ENCODE assay signal across 8 cellular contexts in genomic region chr7:26198781-26199169, GRCh38. TPM values are rescaled to one million over a fixed set of nuclear protein-coding genes. Genes with fewer than 3 reads are reported as not detected.
DNase-seq lines count a peak whose midpoint lies in the region; ATAC-seq and TF ChIP-seq lines count a peak whose summit lies in the region.

No MANE protein-coding gene starts in this region.

- H3K27ac ChIP-seq in AG04450 (ENCODE audit: low read depth, low read length) (no peak overlapping the region), muscle layer of duodenum (ENCODE audit: low read length) (peak overlapping the region; percentile 100)

- peaks cover 43 to 59% (median 44%) of the 10 kb centered on the region in 3 donors for H3K4me1 Mint-ChIP-seq in IgD-negative memory B cell
- peaks cover 47% of the 10 kb centered on the region for H3K4me1 Mint-ChIP-seq in chondrocyte (ENCODE audit: low read depth)

- H3K36me3 Mint-ChIP-seq in IgD-negative memory B cell (peaks cover 18% of the 10 kb centered on the region), chondrocyte (ENCODE audit: low read depth) (peaks cover 51% of the 10 kb centered on the region)

- H3K36me3 ChIP-seq in muscle layer of duodenum (ENCODE audit: control insufficient read depth in 1 of 2, insufficient read depth in 2 of 2, low read length in 2 of 2), result peaks cover 27 to 47% of the 10 kb centered on the region in 2 donors

- CTCF ChIA-PET in AG04450 (lab: Charles Lee), result interaction anchor here (0.7 to 10.3 kb wide), 20 partner anchors 8 to 952 kb away, joined by 3 to 165 read pairs (median 5); partner anchors contain the start of gene NFE2L3

- POLR2A ChIA-PET in AG04450 (lab: Yijun Ruan, JAX), result interaction anchor here (0.6 to 2.1 kb wide), 7 partner anchors 10 to 898 kb away, joined by 3 to 8 read pairs (median 3); partner anchors contain the start of gene NFE2L3

- peaks cover 29 to 50% of the 10 kb centered on the region in 2 donors for H3K4me1 ChIP-seq in muscle layer of duodenum (ENCODE audit: control insufficient read depth in 1 of 2, insufficient read depth in 2 of 2, low read length in 2 of 2)

- H3K27ac Mint-ChIP-seq in IgD-negative memory B cell (peak overlapping the region; percentile 99 to 100 (median 100)), chondrocyte (ENCODE audit: unreplicated experiment) (peak overlapping the region; percentile 100)

- ATAC-seq in HG03354 (IDR thresholded peaks at IDR 0.05; ENCODE audit: poor library complexity, severe bottlenecking, unreplicated experiment), result no peak

- H3K9me3 Mint-ChIP-seq in IgD-negative memory B cell (peaks cover 0 to 2% (median 0%) of the 10 kb centered on the region in 3 donors), chondrocyte (ENCODE audit: low read depth) (no peaks in the 10 kb centered on the region)

- no peaks in the 10 kb centered on the region for H3K27me3 ChIP-seq in AG04450 (ENCODE audit: control insufficient read depth, insufficient read depth, low read length)
- no peaks in the 10 kb centered on the region for H3K27me3 ChIP-seq in muscle layer of duodenum (ENCODE audit: low read depth, low read length)

- no peaks in the 10 kb centered on the region for H3K27me3 Mint-ChIP-seq in IgD-negative memory B cell
- H3K27me3 Mint-ChIP-seq in chondrocyte (ENCODE audit: low read depth), result no peaks in the 10 kb centered on the region

- no peak for DNase-seq in AG04450 (ENCODE audit: low read depth, low spot score)
- no peak for DNase-seq in chondrocyte (ENCODE audit: low spot score)
- no peak for DNase-seq in NCI-H1048 (lab: John Stamatoyannopoulos, UW)
- DNase-seq in 8988T, result no peak
- no peak for DNase-seq in NCI-H748 treated with DMSO at 0.1 percent for 48 hours (lab: John Stamatoyannopoulos, UW)

- peak overlapping the region; percentile 97 for H3K4me3 ChIP-seq in AG04450 (ENCODE audit: low read depth, low read length)
- H3K4me3 ChIP-seq in muscle layer of duodenum (ENCODE audit: low read depth in 1 of 2, low read length in 2 of 2), result peak overlapping the region; percentile 96 to 98

- peaks cover 5% of the 10 kb centered on the region; the same call in 1 of the 2 replicates for H3K9me3 ChIP-seq in AG04450 (ENCODE audit: control insufficient read depth, insufficient read depth, low read length)
- no peaks in the 10 kb centered on the region for H3K9me3 ChIP-seq in muscle layer of duodenum (ENCODE audit: control insufficient read depth in 1 of 2, low read length in 2 of 2)

- TF ChIP-seq CTCF in AG04450 (IDR thresholded peaks at IDR 0.05; ENCODE audit: low read depth, low read length) (no peak), chondrocyte (IDR thresholded peaks at IDR 0.05) (no peak)

- peak overlapping the region; percentile 98 to 100 (median 99) for H3K4me3 Mint-ChIP-seq in IgD-negative memory B cell
- peak overlapping the region; percentile 99 for H3K4me3 Mint-ChIP-seq in chondrocyte (ENCODE audit: unreplicated experiment)

RNA-seq across cellular contexts. Expression of gene HNRNPA2B1, which starts 1.8 kb away (rescaled TPM):
- 354 and 493 TPM in 2 replicates for polyA plus RNA-seq in AG04450 (2011; rRNA removed)
- polyA minus RNA-seq in AG04450 (2011; rRNA and poly(A)+ RNA removed), result 118 and 191 TPM in 2 replicates
- polyA plus RNA-seq in IgD-negative memory B cell, result 708 TPM
- total RNA-seq in chondrocyte, result 311 to 604 TPM (median 313 TPM) in 3 replicates

RNA-seq across cellular contexts. Expression of gene CBX3, which starts 2.8 kb away (rescaled TPM):
- polyA plus RNA-seq in AG04450 (2011; rRNA removed) (115 and 174 TPM in 2 replicates), IgD-negative memory B cell (68.7 TPM)
- polyA minus RNA-seq in AG04450 (2011; rRNA and poly(A)+ RNA removed), result 19.9 and 38.7 TPM in 2 replicates
- 98.7 to 132 TPM (median 102 TPM) in 3 replicates for total RNA-seq in chondrocyte

RNA-seq across cellular contexts. Expression of gene NFE2L3, which starts 46.8 kb away (rescaled TPM):
- 50.2 and 63.5 TPM in 2 replicates for polyA plus RNA-seq in AG04450 (2011; rRNA removed)
- polyA minus RNA-seq in AG04450 (2011; rRNA and poly(A)+ RNA removed), result 13.4 and 29.2 TPM in 2 replicates
- 4.9 TPM for polyA plus RNA-seq in IgD-negative memory B cell
- total RNA-seq in chondrocyte, result 0.17 to 0.79 TPM (median 0.52 TPM) in 3 replicates
